ENCODE assay signal across 8 cellular contexts in the genomic region with DNA sequence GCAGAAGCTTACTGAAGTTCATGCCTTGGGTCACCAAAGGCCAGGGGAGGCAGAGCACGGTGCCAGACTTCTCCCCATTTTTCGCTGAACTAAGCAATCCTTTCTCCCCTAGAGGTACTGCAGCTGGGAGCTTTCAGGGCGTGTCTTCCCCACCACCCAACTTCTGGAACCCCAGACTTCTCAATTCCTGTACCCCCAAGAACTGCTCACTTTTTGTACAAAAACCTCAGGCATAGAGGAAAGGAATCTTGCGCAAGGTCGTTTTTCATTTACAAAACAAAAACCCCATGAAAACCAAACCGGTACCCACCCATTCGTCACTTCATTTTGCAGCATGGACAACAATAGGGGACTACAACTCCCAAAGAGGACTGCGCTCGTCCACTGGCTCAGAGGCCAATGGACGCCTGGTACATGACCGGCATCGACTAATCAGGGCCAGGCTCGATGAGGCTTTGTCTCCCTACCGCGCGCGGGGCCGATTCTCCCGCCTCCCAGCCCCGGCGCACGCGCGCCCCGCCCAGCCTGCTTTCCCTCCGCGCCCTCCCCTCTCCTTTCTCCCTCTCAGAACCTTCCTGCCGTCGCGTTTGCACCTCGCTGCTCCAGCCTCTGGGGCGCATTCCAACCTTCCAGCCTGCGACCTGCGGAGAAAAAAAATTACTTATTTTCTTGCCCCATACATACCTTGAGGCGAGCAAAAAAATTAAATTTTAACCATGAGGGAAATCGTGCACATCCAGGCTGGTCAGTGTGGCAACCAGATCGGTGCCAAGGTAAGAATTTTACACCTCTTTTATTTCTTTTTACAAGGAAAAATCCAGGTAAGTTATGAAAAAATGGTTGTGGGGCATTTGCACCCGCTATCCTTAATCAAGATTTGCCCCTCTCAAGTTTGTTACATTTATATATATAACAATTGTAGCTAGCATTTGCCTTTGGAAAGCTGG.
DNase-seq lines count a peak whose midpoint lies in the region; ATAC-seq, FAIRE-seq and TF ChIP-seq lines count a peak whose summit lies in the region.

A gene (plus strand): TSS at position 562 of the 947 bp plus-strand sequence. CDS start 155 bp downstream, at position 717.

- peak; percentile 49 for ATAC-seq in GM18907 (IDR thresholded peaks at IDR 0.05; ENCODE audit: unreplicated experiment)
- ATAC-seq in HG03342 (IDR thresholded peaks at IDR 0.05; ENCODE audit: unreplicated experiment) = peak; percentile 37

- POLR2A ChIA-PET in AG04449 (lab: Yijun Ruan, JAX) = interaction anchor here (0.6 to 2.5 kb wide), 8 partner anchors 23 to 105 kb away, joined by 3 to 10 read pairs (median 3); a partner anchor contains a TSS

- H3K4me3 ChIP-seq in AG04449 (ENCODE audit: low read depth, low read length) = peak within 1 kb of the TSS; percentile 97

- CTCF ChIA-PET in AG04449 (lab: Yijun Ruan, JAX) = interaction anchor here (1.3 to 18.8 kb wide), 3 partner anchors 14 to 43 kb away, joined by 4 to 504 read pairs (median 67); a partner anchor contains a TSS

- FAIRE-seq in islet of Langerhans (lab: Jason Lieb, UNC) = peak; percentile 61

- DNase-seq in AG04449 (ENCODE audit: low read depth, low spot score) (peak; percentile 86), NCI-H510A (lab: John Stamatoyannopoulos, UW) (peak; percentile 94), cerebellar cortex (ENCODE audit: low spot score) (peak; percentile 99)
- DNase-seq in activated CD4-positive, CD25-positive, alpha-beta regulatory T cell treated with anti-CD3 and anti-CD28 coated beads, Interleukin-2, amount 50 U/mL, for 72 hours = peak; percentile 94
- peak; percentile 88 to 92 for DNase-seq in stimulated activated CD4-positive, alpha-beta T cell treated with anti-CD3 and anti-CD28 coated beads, Interleukin-12 subunit alpha, Interleukin-12 subunit beta, amount 100 ng/mL, for 24 hours (ENCODE audit: low read depth in 2 of 2)

- TF ChIP-seq CTCF in AG04449 (IDR thresholded peaks at IDR 0.05; ENCODE audit: insufficient read depth, low read length, missing control alignments) = no peak

Comparison
In these comparisons a context has a peak if more than half of its experiments do, and no peak if none do; other contexts are left out.
1. Peak in every context shown above with its lines: DNase-seq, ATAC-seq and H3K4me3 ChIP-seq.